8 cellular contexts compared by ENCODE assay signal in genomic region chr2:203811491-203812221, GRCh38. TPM values are rescaled to one million over a fixed set of nuclear protein-coding genes. Genes with fewer than 3 reads are reported as not detected.
DNase-seq lines count a peak whose midpoint lies in the region; ATAC-seq and TF ChIP-seq lines count a peak whose summit lies in the region.

No MANE protein-coding gene starts in this region.

- peaks cover under 1% of the 10 kb centered on the region for H3K36me3 Mint-ChIP-seq in T-helper 1 cell treated with Interleukin-12 subunit alpha and Interleukin-12 subunit beta and Interleukin-4 antibody, amounts not matched to agents 30 μg/mL and 1 μg/mL, for 36 hours (ENCODE audit: low read depth)
- no peaks in the 10 kb centered on the region for H3K36me3 Mint-ChIP-seq in glutamatergic neuron (ENCODE audit: unreplicated experiment)

- H3K36me3 ChIP-seq in adrenal gland (replicated peaks in 1 of 2) (no peaks in the 10 kb centered on the region), left lung (no peaks in the 10 kb centered on the region)

- peak; percentile 74 for ATAC-seq in HG03354 (IDR thresholded peaks at IDR 0.05; ENCODE audit: poor library complexity, severe bottlenecking, unreplicated experiment)
- peak; percentile 83 for ATAC-seq in left lung

- H3K4me1 Mint-ChIP-seq in T-helper 1 cell treated with Interleukin-12 subunit alpha and Interleukin-12 subunit beta and Interleukin-4 antibody, amounts not matched to agents 30 μg/mL and 1 μg/mL, for 36 hours (ENCODE audit: low read depth) = peaks cover 54% of the 10 kb centered on the region
- peaks cover 4% of the 10 kb centered on the region for H3K4me1 Mint-ChIP-seq in glutamatergic neuron (ENCODE audit: low read depth, unreplicated experiment)

- no peaks in the 10 kb centered on the region for H3K27me3 ChIP-seq in adrenal gland
- H3K27me3 ChIP-seq in left lung = no peaks in the 10 kb centered on the region

- no peak for TF ChIP-seq POLR2A in adrenal gland (IDR thresholded peaks at IDR 0.05)

- WGBS in adrenal gland, 4 donors = 49 to 55% (median 51%) methylated on average over 9 of the region's 9 CpGs

- peak overlapping the region; percentile 3 for H3K4me3 Mint-ChIP-seq in T-helper 1 cell treated with Interleukin-12 subunit alpha and Interleukin-12 subunit beta and Interleukin-4 antibody, amounts not matched to agents 30 μg/mL and 1 μg/mL, for 36 hours
- no peak overlapping the region for H3K4me3 Mint-ChIP-seq in glutamatergic neuron (ENCODE audit: unreplicated experiment)

- no peaks in the 10 kb centered on the region for H3K9me3 ChIP-seq in adrenal gland (replicated peaks in 1 of 3)
- no peaks in the 10 kb centered on the region for H3K9me3 ChIP-seq in left lung

- TF ChIP-seq CTCF in adrenal gland (IDR thresholded peaks at IDR 0.05) (no peak), left lung (IDR thresholded peaks at IDR 0.05) (no peak), glutamatergic neuron (IDR thresholded peaks at IDR 0.05; ENCODE audit: partially characterized antibody, unreplicated experiment) (no peak)

- H3K27ac ChIP-seq in adrenal gland = peak overlapping the region in 3 of 5 donors; percentile 6 to 54 (median 38)
- H3K27ac ChIP-seq in left lung = peak overlapping the region; percentile 59 to 63

- intact Hi-C loops in adrenal gland (cut with DNase I) = no loop called here
- intact Hi-C loops in left lung (cut with DNase I) = loop anchor here in 1 of 2 donors (10.0 kb wide), 1 partner anchor 327 kb away; no protein-coding TSS in a partner anchor

- H3K27ac Mint-ChIP-seq in T-helper 1 cell treated with Interleukin-12 subunit alpha and Interleukin-12 subunit beta and Interleukin-4 antibody, amounts not matched to agents 30 μg/mL and 1 μg/mL, for 36 hours = peak overlapping the region; percentile 79
- H3K27ac Mint-ChIP-seq in glutamatergic neuron (ENCODE audit: unreplicated experiment) = no peak overlapping the region

- DNase-seq in GM04504 (ENCODE audit: low read depth) (peak; percentile 75), adrenal gland (peak; percentile 56 to 86 (median 83)), left lung (peak; percentile 90 to 91), mesenteric fat pad (ENCODE audit: low spot score) (no peak), glutamatergic neuron (no peak)
- peak; percentile 75 to 76 for DNase-seq in stimulated activated CD8-positive, alpha-beta memory T cell treated with anti-CD3 and anti-CD28 coated beads, Interleukin-15, amount 100 ng/mL, for 48 hours (ENCODE audit: low read depth in 2 of 2)

- peaks cover 17% of the 10 kb centered on the region for H3K27me3 Mint-ChIP-seq in T-helper 1 cell treated with Interleukin-12 subunit alpha and Interleukin-12 subunit beta and Interleukin-4 antibody, amounts not matched to agents 30 μg/mL and 1 μg/mL, for 36 hours (ENCODE audit: low read depth)
- peaks cover 5% of the 10 kb centered on the region for H3K27me3 Mint-ChIP-seq in glutamatergic neuron (ENCODE audit: unreplicated experiment)

- peaks cover 2% of the 10 kb centered on the region for H3K9me3 Mint-ChIP-seq in T-helper 1 cell treated with Interleukin-12 subunit alpha and Interleukin-12 subunit beta and Interleukin-4 antibody, amounts not matched to agents 30 μg/mL and 1 μg/mL, for 36 hours
- H3K9me3 Mint-ChIP-seq in glutamatergic neuron (ENCODE audit: unreplicated experiment) = no peaks in the 10 kb centered on the region

- peaks cover 0 to 20% of the 10 kb centered on the region in 2 donors for H3K4me1 ChIP-seq in adrenal gland (replicated peaks in 1 of 2)
- H3K4me1 ChIP-seq in left lung = peaks cover 10 to 48% of the 10 kb centered on the region in 2 donors

- H3K4me3 ChIP-seq in adrenal gland (no peak overlapping the region), left lung (no peak overlapping the region)

RNA-seq across cellular contexts. Expression of gene CTLA4, which starts 55.9 kb away (rescaled TPM):
- total RNA-seq in adrenal gland (under 1 TPM in 1 of 8 donors, not detected in 7; 0.50 TPM), left lung (1 to 10 TPM in 1 of 2 donors, under 1 TPM in 1; 0.70 to 1.4 TPM), mesenteric fat pad (0.64 TPM), glutamatergic neuron (ENCODE audit: unreplicated experiment) (not detected)
- polyA plus RNA-seq in adrenal gland = under 1 TPM in 2 of 3 donors, not detected in 1; 0.03 to 0.15 TPM

Comparison
In these comparisons a context has a peak if more than half of its experiments do, and no peak if none do; other contexts are left out.
1. DNase-seq: peak in GM04504 (single experiment), adrenal gland (7 of 7), left lung (2 of 2) and stimulated activated CD8-positive, alpha-beta memory T cell treated with anti-CD3 and anti-CD28 coated beads, Interleukin-15, amount 100 ng/mL, for 48 hours (2 of 2); none in mesenteric fat pad (single experiment) and glutamatergic neuron (single experiment).